22 cellular contexts compared by ENCODE assay signal in genomic region chr22:46417769-46418168, GRCh38.
DNase-seq lines count a peak whose midpoint lies in the region; ATAC-seq, FAIRE-seq and TF ChIP-seq lines count a peak whose summit lies in the region.
"Had no signal": no experiment of that assay in that cellular context is flagged by ENCODE, and none has a peak within 500 bp of the region (broad histone marks: within the 10 kb centered on the region; RNA-seq: fewer than 3 reads in every experiment).

No MANE protein-coding gene starts in this region.

- no peak overlapping the region for H3K4me3 ChIP-seq in cardiac muscle cell
- H3K4me3 ChIP-seq in kidney (ENCODE audit: low read length in 2 of 2), result peak overlapping the region in 1 of 2 donors; percentile 37

- H3K27ac ChIP-seq in cardiac muscle cell (peak overlapping the region; percentile 89), kidney (ENCODE audit: low read depth in 2 of 2, low read length in 2 of 2) (peak overlapping the region; percentile 49 to 81)
- H3K27ac ChIP-seq: 22Rv1, KMS-11 had no signal

- intact Hi-C loops in Right ventricle myocardium inferior (cut with DNase I), result no loop called here
- intact Hi-C loops in cardiac septum (cut with DNase I), result no loop called here
- intact Hi-C loops in kidney (cut with DNase I), result no loop called here

- TF ChIP-seq CTCF in cardiac muscle cell (IDR thresholded peaks at IDR 0.05; ENCODE audit: low read depth, low read length), result no peak
- TF ChIP-seq CTCF in kidney (IDR thresholded peaks at IDR 0.05; ENCODE audit: borderline replicate concordance, extremely low read depth, insufficient read depth), result no peak

- H3K4me1 ChIP-seq in cardiac muscle cell (ENCODE audit: low read depth), result peaks cover 23% of the 10 kb centered on the region
- H3K4me1 ChIP-seq in kidney (ENCODE audit: control insufficient read depth in 1 of 2, insufficient read depth in 1 of 2, low read depth in 1 of 2, low read length in 2 of 2), result peaks cover 11 to 20% of the 10 kb centered on the region in 2 donors
- H3K4me1 ChIP-seq: Caco-2 had no signal

- H3K27me3 ChIP-seq in cardiac muscle cell, result no peaks in the 10 kb centered on the region

- peak; percentile 71 for ATAC-seq in Right ventricle myocardium inferior
- no peak for ATAC-seq in HG03135 (IDR thresholded peaks at IDR 0.05; ENCODE audit: unreplicated experiment)
- no peak for ATAC-seq in HG02588 (IDR thresholded peaks at IDR 0.05; ENCODE audit: unreplicated experiment)

- H3K9me3 ChIP-seq in cardiac muscle cell (ENCODE audit: low read depth), result no peaks in the 10 kb centered on the region
- no peaks in the 10 kb centered on the region for H3K9me3 ChIP-seq in kidney (ENCODE audit: control insufficient read depth in 1 of 2, low read length in 2 of 2)
- H3K9me3 ChIP-seq: Caco-2 had no signal

- peak overlapping the region in 1 of 2 donors; percentile 67 for H3K9ac ChIP-seq in kidney (ENCODE audit: low read length in 2 of 2)
- H3K9ac ChIP-seq: KMS-11 had no signal

- H3K36me3 ChIP-seq in cardiac muscle cell, result no peaks in the 10 kb centered on the region
- H3K36me3 ChIP-seq in kidney (ENCODE audit: control insufficient read depth in 1 of 2, insufficient read depth in 2 of 2, low read length in 2 of 2), result no peaks in the 10 kb centered on the region

- DNase-seq in Right ventricle myocardium inferior (ENCODE audit: missing footprints) (no peak), cardiac septum (ENCODE audit: low spot score) (no peak), cardiac muscle cell (ENCODE audit: low read depth in 1 of 2, low spot score in 1 of 2) (peak in 1 of 2 donors; percentile 79), kidney (peak; percentile 26), hepatic stellate cell (ENCODE audit: low spot score) (no peak), SK-N-DZ (ENCODE audit: low spot score) (no peak)
- DNase-seq: Caco-2; CD4-positive, alpha-beta T cell; DMS153; GF-D8; MV-4-11; NCI-H1694 treated with DMSO at 0.1 percent for 48 hours; NCI-H2107; NCI-H2227 treated with DMSO at 0.1 percent for 48 hours; NCI-H510A treated with DMSO at 0.1 percent for 48 hours; NCI-H774; SHP77 treated with DMSO at 0.1 percent for 48 hours had no signal

- FAIRE-seq in kidney (lab: Jason Lieb, UNC), result no peak
- FAIRE-seq: H1 had no signal
